1 cellular context compared by ENCODE assay signal in the genomic region with DNA sequence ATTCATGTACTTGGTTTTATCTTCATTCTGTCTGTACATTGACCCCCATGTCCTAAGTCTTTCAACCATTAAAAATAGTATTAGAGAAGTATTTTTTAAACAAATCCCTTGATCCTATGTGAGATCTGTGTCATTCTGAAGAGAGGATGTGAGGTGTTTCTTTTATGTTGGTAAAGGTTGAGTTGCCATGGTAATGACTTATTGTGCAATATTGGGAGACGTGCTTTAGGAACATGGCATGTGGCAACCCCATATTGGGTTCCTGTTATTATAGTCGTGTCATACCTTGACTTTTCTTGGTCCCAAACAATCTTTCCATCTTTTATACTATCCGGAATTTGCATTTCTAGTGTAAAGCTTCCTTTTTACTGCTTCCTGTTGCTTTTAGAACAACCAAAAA.
TF ChIP-seq lines count a peak whose summit lies in the region.

No MANE protein-coding gene starts in this region.

TF ChIP-seq in K562, 482 proteins besides CTCF, POLR2A, EP300 and RAD21 (continued from another document):
- peak; percentile 28; the same call in 1 of the 2 replicates for TF ChIP-seq RFX1 (IDR thresholded peaks at IDR 0.05)
